Comparison of ENCODE assay signal across 37 cellular contexts in the genomic region with DNA sequence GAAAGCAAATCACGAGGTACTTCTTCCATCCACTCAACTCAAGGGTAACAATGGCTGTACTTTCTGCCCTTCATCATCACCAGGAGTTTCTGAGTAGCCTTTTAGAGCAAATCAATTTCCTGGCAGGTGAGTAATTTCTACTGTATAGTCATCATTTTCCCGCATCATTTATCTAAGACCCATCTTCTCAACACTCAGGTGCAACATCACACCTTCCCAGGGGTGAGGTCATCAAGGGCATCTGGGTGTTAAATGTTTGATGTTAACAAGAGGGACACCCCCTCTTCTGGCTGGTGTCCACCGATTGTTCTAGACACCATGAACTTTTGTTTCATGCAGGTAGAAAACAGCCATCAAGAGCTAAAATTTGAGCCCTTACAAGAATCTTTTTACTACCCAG.
"Had no signal": no experiment of that assay in that cellular context is flagged by ENCODE, and none has a peak within 500 bp of the region (broad histone marks: within the 10 kb centered on the region; RNA-seq: fewer than 3 reads in every experiment).

No MANE protein-coding gene starts in this region.

- DNase-seq: activated CD4-positive, alpha-beta memory T cell treated with anti-CD3 and anti-CD28 coated beads for 36 hours; activated CD4-positive, alpha-beta T cell treated with anti-CD3 and anti-CD28 coated beads for 36 hours; activated CD4-positive, alpha-beta T cell treated with anti-CD3 and anti-CD28 coated beads, Interleukin-2, amount 10 ng/mL, durations not matched to agents 24 days and 14 days; activated CD4-positive, CD25-positive, alpha-beta regulatory T cell; activated CD4-positive, CD25-positive, alpha-beta regulatory T cell treated with anti-CD3 and anti-CD28 coated beads, Interleukin-2, amount 50 U/mL, for 72 hours; activated CD8-positive, alpha-beta memory T cell treated with anti-CD3 and anti-CD28 coated beads, Interleukin-2, amount 10 ng/mL, durations not matched to agents 7 days and 5 days; activated CD8-positive, alpha-beta memory T cell treated with anti-CD3 and anti-CD28 coated beads, Interleukin-2, amount 50 U/mL, for 4 hours; activated CD8-positive, alpha-beta T cell treated with anti-CD3 and anti-CD28 coated beads, Interleukin-2, amount 10 ng/mL, durations not matched to agents 7 days and 5 days; activated effector memory CD4-positive, alpha-beta T cell treated with anti-CD3 and anti-CD28 coated beads, Interleukin-2, amount 50 U/mL, for 16 hours; activated naive CD4-positive, alpha-beta T cell treated with anti-CD3 and anti-CD28 coated beads for 36 hours; activated naive CD8-positive, alpha-beta T cell treated with anti-CD3 and anti-CD28 coated beads for 36 hours; activated naive CD8-positive, alpha-beta T cell treated with anti-CD3 and anti-CD28 coated beads, Interleukin-2, amount 50 U/mL, for 24 hours; activated T-cell treated with anti-CD3 and anti-CD28 coated beads, Interleukin-2, amount 50 U/mL, for 1 hour; activated T-cell treated with anti-CD3 and anti-CD28 coated beads, Interleukin-2, amount 50 U/mL, for 48 hours; adrenal gland; amygdala; aorta; cortex of kidney; dermis blood vessel endothelial cell; effector CD4-positive, alpha-beta T cell; effector memory CD8-positive, alpha-beta T cell; erythroblast; foreskin keratinocyte; gastrocnemius medialis; heart right ventricle; T-helper 17 cell; T1000 had no signal

- H3K9me3 Mint-ChIP-seq: activated CD4-positive, alpha-beta memory T cell treated with anti-CD3 and anti-CD28 coated beads for 36 hours; activated CD4-positive, alpha-beta T cell treated with anti-CD3 and anti-CD28 coated beads, Interleukin-2, amount 10 ng/mL, durations not matched to agents 24 days and 14 days; activated naive CD4-positive, alpha-beta T cell treated with anti-CD3 and anti-CD28 coated beads for 36 hours; activated naive CD4-positive, alpha-beta T cell treated with anti-CD3 and anti-CD28 coated beads, Interleukin-2, amount 50 U/mL, for 24 hours; activated T-helper 1 cell treated with anti-CD3 and anti-CD28 coated beads, Interleukin-12 subunit alpha, Interleukin-12 subunit beta, Interleukin-2, Interleukin-4 antibody, amounts not matched to agents 30 ng/mL and 10 ng/mL and 1 ng/mL, durations not matched to agents 14 hours and 24 hours and 36 hours; central memory CD8-positive, alpha-beta T cell; effector memory CD8-positive, alpha-beta T cell had no signal

- H3K4me3 ChIP-seq: adrenal gland, breast epithelium, cardiac muscle cell, esophagus muscularis mucosa, gastrocnemius medialis, heart right ventricle, hepatocyte had no signal

- H3K9me3 ChIP-seq: adrenal gland, breast epithelium, esophagus muscularis mucosa, gastrocnemius medialis, heart right ventricle had no signal

- H3K36me3 ChIP-seq: adrenal gland, breast epithelium, cardiac muscle cell, esophagus muscularis mucosa, gastrocnemius medialis, heart right ventricle had no signal

- H2AFZ ChIP-seq: hepatocyte had no signal

- H3K4me1 ChIP-seq: adrenal gland, breast epithelium, esophagus muscularis mucosa, foreskin keratinocyte, gastrocnemius medialis, heart right ventricle had no signal

- H3K36me3 Mint-ChIP-seq: activated CD4-positive, alpha-beta memory T cell treated with anti-CD3 and anti-CD28 coated beads for 36 hours; activated CD8-positive, alpha-beta memory T cell treated with anti-CD3 and anti-CD28 coated beads, Interleukin-2, amount 10 ng/mL, durations not matched to agents 7 days and 5 days; activated naive CD4-positive, alpha-beta T cell treated with anti-CD3 and anti-CD28 coated beads, Interleukin-2, amount 50 U/mL, for 24 hours; activated naive CD8-positive, alpha-beta T cell treated with anti-CD3 and anti-CD28 coated beads for 36 hours; brain had no signal

- H3K27me3 ChIP-seq: adrenal gland, breast epithelium, cardiac muscle cell, esophagus muscularis mucosa, foreskin keratinocyte, gastrocnemius medialis, heart right ventricle, hepatocyte had no signal

- H3K27ac ChIP-seq: adrenal gland, breast epithelium, cardiac muscle cell, esophagus muscularis mucosa, foreskin keratinocyte, gastrocnemius medialis, heart right ventricle, hepatocyte had no signal

- ATAC-seq: activated CD4-positive, alpha-beta T cell treated with anti-CD3 and anti-CD28 coated beads for 36 hours; activated CD8-positive, alpha-beta memory T cell treated with anti-CD3 and anti-CD28 coated beads, Interleukin-2, amount 10 ng/mL, durations not matched to agents 7 days and 5 days; activated CD8-positive, alpha-beta T cell treated with anti-CD3 and anti-CD28 coated beads, Interleukin-2, amount 10 ng/mL, durations not matched to agents 7 days and 5 days; activated naive CD8-positive, alpha-beta T cell treated with anti-CD3 and anti-CD28 coated beads, Interleukin-2, amount 50 U/mL, for 24 hours; effector memory CD8-positive, alpha-beta T cell; foreskin keratinocyte; gastrocnemius medialis; heart right ventricle; T-helper 17 cell had no signal

- H3K27me3 Mint-ChIP-seq: activated CD4-positive, alpha-beta memory T cell treated with anti-CD3 and anti-CD28 coated beads for 36 hours; activated CD4-positive, alpha-beta T cell treated with anti-CD3 and anti-CD28 coated beads for 36 hours; activated CD4-positive, alpha-beta T cell treated with anti-CD3 and anti-CD28 coated beads, Interleukin-2, amount 10 ng/mL, durations not matched to agents 24 days and 14 days; activated CD8-positive, alpha-beta memory T cell treated with anti-CD3 and anti-CD28 coated beads, Interleukin-2, amount 10 ng/mL, durations not matched to agents 7 days and 5 days; activated naive CD4-positive, alpha-beta T cell treated with anti-CD3 and anti-CD28 coated beads, Interleukin-2, amount 50 U/mL, for 24 hours; activated naive CD8-positive, alpha-beta T cell treated with anti-CD3 and anti-CD28 coated beads for 36 hours; activated naive CD8-positive, alpha-beta T cell treated with anti-CD3 and anti-CD28 coated beads, Interleukin-2, amount 50 U/mL, for 24 hours; central memory CD8-positive, alpha-beta T cell; effector memory CD8-positive, alpha-beta T cell; T-helper 17 cell had no signal

- H3K79me2 ChIP-seq: hepatocyte had no signal

- H3K4me2 ChIP-seq: hepatocyte had no signal

- H3K4me3 Mint-ChIP-seq: activated CD4-positive, alpha-beta memory T cell treated with anti-CD3 and anti-CD28 coated beads for 36 hours; activated CD4-positive, alpha-beta T cell treated with anti-CD3 and anti-CD28 coated beads for 36 hours; activated CD4-positive, alpha-beta T cell treated with anti-CD3 and anti-CD28 coated beads, Interleukin-2, amount 10 ng/mL, durations not matched to agents 24 days and 14 days; activated CD8-positive, alpha-beta memory T cell treated with anti-CD3 and anti-CD28 coated beads, Interleukin-2, amount 10 ng/mL, durations not matched to agents 7 days and 5 days; activated CD8-positive, alpha-beta T cell treated with anti-CD3 and anti-CD28 coated beads, Interleukin-2, amount 10 ng/mL, durations not matched to agents 7 days and 5 days; activated naive CD4-positive, alpha-beta T cell treated with anti-CD3 and anti-CD28 coated beads for 36 hours; activated naive CD4-positive, alpha-beta T cell treated with anti-CD3 and anti-CD28 coated beads, Interleukin-2, amount 50 U/mL, for 24 hours; activated naive CD8-positive, alpha-beta T cell treated with anti-CD3 and anti-CD28 coated beads for 36 hours; activated naive CD8-positive, alpha-beta T cell treated with anti-CD3 and anti-CD28 coated beads, Interleukin-2, amount 50 U/mL, for 24 hours; activated T-helper 1 cell treated with anti-CD3 and anti-CD28 coated beads, Interleukin-12 subunit alpha, Interleukin-12 subunit beta, Interleukin-2, Interleukin-4 antibody, amounts not matched to agents 30 ng/mL and 10 ng/mL and 1 ng/mL, durations not matched to agents 14 hours and 24 hours and 36 hours; brain; central memory CD8-positive, alpha-beta T cell; effector memory CD8-positive, alpha-beta T cell; T-helper 17 cell; T-helper 2 cell treated with Interferon-gamma antibody and Interleukin-4, amounts not matched to agents 5 μg/mL and 100 μg/mL, for 36 hours had no signal

- H3K27ac Mint-ChIP-seq: activated CD4-positive, alpha-beta memory T cell treated with anti-CD3 and anti-CD28 coated beads for 36 hours; activated CD4-positive, alpha-beta T cell treated with anti-CD3 and anti-CD28 coated beads for 36 hours; activated CD4-positive, alpha-beta T cell treated with anti-CD3 and anti-CD28 coated beads, Interleukin-2, amount 10 ng/mL, durations not matched to agents 24 days and 14 days; activated CD8-positive, alpha-beta memory T cell treated with anti-CD3 and anti-CD28 coated beads, Interleukin-2, amount 10 ng/mL, durations not matched to agents 7 days and 5 days; activated CD8-positive, alpha-beta T cell treated with anti-CD3 and anti-CD28 coated beads, Interleukin-2, amount 10 ng/mL, durations not matched to agents 7 days and 5 days; activated naive CD4-positive, alpha-beta T cell treated with anti-CD3 and anti-CD28 coated beads for 36 hours; activated naive CD4-positive, alpha-beta T cell treated with anti-CD3 and anti-CD28 coated beads, Interleukin-2, amount 50 U/mL, for 24 hours; activated naive CD8-positive, alpha-beta T cell treated with anti-CD3 and anti-CD28 coated beads for 36 hours; activated naive CD8-positive, alpha-beta T cell treated with anti-CD3 and anti-CD28 coated beads, Interleukin-2, amount 50 U/mL, for 24 hours; activated T-helper 1 cell treated with anti-CD3 and anti-CD28 coated beads, Interleukin-12 subunit alpha, Interleukin-12 subunit beta, Interleukin-2, Interleukin-4 antibody, amounts not matched to agents 30 ng/mL and 10 ng/mL and 1 ng/mL, durations not matched to agents 14 hours and 24 hours and 36 hours; activated T-helper 2 cell treated with anti-CD3 and anti-CD28 coated beads, Interferon-gamma antibody, Interleukin-2, Interleukin-4, amounts not matched to agents 10 μg/mL and 5 μg/mL and 100 μg/mL, durations not matched to agents 14 hours and 24 hours and 36 hours; brain; effector memory CD8-positive, alpha-beta T cell; T-helper 17 cell; T-helper 2 cell treated with Interferon-gamma antibody and Interleukin-4, amounts not matched to agents 5 μg/mL and 100 μg/mL, for 36 hours had no signal

- H3K4me1 Mint-ChIP-seq: activated CD4-positive, alpha-beta T cell treated with anti-CD3 and anti-CD28 coated beads for 36 hours; activated CD4-positive, alpha-beta T cell treated with anti-CD3 and anti-CD28 coated beads, Interleukin-2, amount 10 ng/mL, durations not matched to agents 24 days and 14 days; activated CD8-positive, alpha-beta memory T cell treated with anti-CD3 and anti-CD28 coated beads, Interleukin-2, amount 10 ng/mL, durations not matched to agents 7 days and 5 days; activated naive CD4-positive, alpha-beta T cell treated with anti-CD3 and anti-CD28 coated beads, Interleukin-2, amount 50 U/mL, for 24 hours; activated naive CD8-positive, alpha-beta T cell treated with anti-CD3 and anti-CD28 coated beads for 36 hours; activated naive CD8-positive, alpha-beta T cell treated with anti-CD3 and anti-CD28 coated beads, Interleukin-2, amount 50 U/mL, for 24 hours; central memory CD8-positive, alpha-beta T cell; T-helper 17 cell had no signal
